Comparison of ENCODE assay signal across 11 cellular contexts in the genomic region with DNA sequence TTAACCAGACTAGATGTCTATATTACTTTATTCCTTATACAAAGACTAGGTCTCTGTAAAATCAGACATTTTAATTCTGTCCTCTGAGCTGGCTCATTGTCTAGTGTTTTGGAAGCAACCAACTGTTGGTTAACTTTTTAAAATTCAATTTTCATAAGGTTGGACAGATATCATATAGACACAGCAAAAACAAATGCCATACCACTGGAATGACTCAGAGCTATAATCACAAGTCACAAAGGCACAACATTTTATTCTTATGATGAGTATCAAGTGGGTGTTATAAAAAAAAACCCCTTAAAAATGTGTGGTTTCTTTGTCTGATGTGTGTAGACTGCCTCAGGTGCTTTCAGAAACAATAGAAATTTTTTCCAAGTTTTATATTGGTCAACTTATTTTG.
DNase-seq lines count a peak whose midpoint lies in the region; ATAC-seq, FAIRE-seq and TF ChIP-seq lines count a peak whose summit lies in the region.
"Had no signal": no experiment of that assay in that cellular context is flagged by ENCODE, and none has a peak within 500 bp of the region (broad histone marks: within the 10 kb centered on the region; RNA-seq: fewer than 3 reads in every experiment).

No MANE protein-coding gene starts in this region.

- no peaks in the 10 kb centered on the region for H3K27me3 ChIP-seq in suprapubic skin

- no peak for ATAC-seq in GM21423 (IDR thresholded peaks at IDR 0.05; ENCODE audit: unreplicated experiment)

- H3K36me3 ChIP-seq in suprapubic skin: no peaks in the 10 kb centered on the region

- no peaks in the 10 kb centered on the region for H3K9me3 ChIP-seq in suprapubic skin
- H3K9me3 ChIP-seq: Caco-2 had no signal

- H3K27ac ChIP-seq in epithelial cell of prostate (peak overlapping the region; percentile 45), suprapubic skin (no peak overlapping the region)

- no peak for TF ChIP-seq EP300 in suprapubic skin (IDR thresholded peaks at IDR 0.05)

- no peak for TF ChIP-seq CTCF in suprapubic skin (IDR thresholded peaks at IDR 0.05)

- H3K4me1 ChIP-seq in suprapubic skin: no peaks in the 10 kb centered on the region

- peak; percentile 28 for DNase-seq in GM04504 (ENCODE audit: low read depth)
- peak; percentile 75 for DNase-seq in RPMI7951 (ENCODE audit: low read depth)
- peak; percentile 40 for DNase-seq in epithelial cell of prostate (ENCODE audit: low read depth, low spot score)
- peak; percentile 53 for DNase-seq in skeletal muscle cell (ENCODE audit: low read depth)
- no peak for DNase-seq in frontal cortex (ENCODE audit: low spot score in 2 of 2)
- DNase-seq in suprapubic skin (ENCODE audit: low spot score in 2 of 2): no peak
- no peak for DNase-seq in CD1c-positive myeloid dendritic cell (ENCODE audit: extremely low spot score)
- DNase-seq: activated naive CD8-positive, alpha-beta T cell treated with anti-CD3 and anti-CD28 coated beads, Interleukin-2, amount 10 ng/mL, durations not matched to agents 7 days and 5 days; Caco-2; NCI-H1105 had no signal

- H3K4me3 ChIP-seq in skeletal muscle cell (ENCODE audit: low read depth, low read length) (no peak overlapping the region), suprapubic skin (no peak overlapping the region)

- FAIRE-seq in frontal cortex (lab: Jason Lieb, UNC): no peak

- no peak for TF ChIP-seq POLR2A in suprapubic skin (IDR thresholded peaks at IDR 0.05)

Comparison
In these comparisons a context has a peak if more than half of its experiments do, and no peak if none do; other contexts are left out.
1. DNase-seq: peak in GM04504 (single experiment), RPMI7951 (single experiment), epithelial cell of prostate (single experiment) and skeletal muscle cell (single experiment); none in frontal cortex (0 of 2), suprapubic skin (0 of 2) and CD1c-positive myeloid dendritic cell (single experiment).